ENCODE assay signal across 9 cellular contexts in genomic region chr15:92803536-92803851, GRCh38.
DNase-seq lines count a peak whose midpoint lies in the region; ATAC-seq and TF ChIP-seq lines count a peak whose summit lies in the region.
"Had no signal": no experiment of that assay in that cellular context is flagged by ENCODE, and none has a peak within 500 bp of the region (broad histone marks: within the 10 kb centered on the region; RNA-seq: fewer than 3 reads in every experiment).

No MANE protein-coding gene starts in this region.

- H3K4me3 Mint-ChIP-seq in activated T-helper 17 cell treated with anti-CD3 and anti-CD28 coated beads, Interleukin-2, amount 50 U/mL, for 72 hours = peak overlapping the region; percentile 21
- H3K4me3 Mint-ChIP-seq in stimulated activated naive CD8-positive, alpha-beta T cell treated with anti-CD3 and anti-CD28 coated beads, Interleukin-15, amount 100 ng/mL, for 72 hours = peak overlapping the region in 1 of 2 donors; percentile 55

- peak overlapping the region; percentile 76 for H3K27ac Mint-ChIP-seq in activated T-helper 17 cell treated with anti-CD3 and anti-CD28 coated beads, Interleukin-2, amount 50 U/mL, for 72 hours
- peak overlapping the region; percentile 82 to 90 for H3K27ac Mint-ChIP-seq in stimulated activated naive CD8-positive, alpha-beta T cell treated with anti-CD3 and anti-CD28 coated beads, Interleukin-15, amount 100 ng/mL, for 72 hours

- H4K20me1 ChIP-seq in KMS-11 (ENCODE audit: insufficient read depth) = no peaks in the 10 kb centered on the region
- H4K20me1 ChIP-seq in hepatocyte (ENCODE audit: insufficient read depth, poor library complexity, severe bottlenecking) = no peaks in the 10 kb centered on the region

- H3K79me2 ChIP-seq in KMS-11 (ENCODE audit: insufficient read depth, low read depth) = peaks cover 6% of the 10 kb centered on the region; the same call in 1 of the 2 replicates
- peaks cover 27% of the 10 kb centered on the region for H3K79me2 ChIP-seq in hepatocyte

- H3K4me1 ChIP-seq in KMS-11 (ENCODE audit: low read depth, poor library complexity, severe bottlenecking) = peaks cover 55% of the 10 kb centered on the region
- peaks cover 16% of the 10 kb centered on the region for H3K4me1 ChIP-seq in hepatocyte (ENCODE audit: insufficient read depth)

- TF ChIP-seq CTCF in KMS-11 (conservative IDR thresholded peaks at IDR 0.05; ENCODE audit: low read depth, low read length) (no peak), hepatocyte (IDR thresholded peaks at IDR 0.05; ENCODE audit: poor library complexity) (no peak), GM13977 (IDR thresholded peaks at IDR 0.05; ENCODE audit: extremely low read depth, insufficient read depth, missing control alignments) (no peak)

- in situ Hi-C loops in GM13977 (cut with MboI; ENCODE audit: low pct_unique_long_range_greater_than_20kb, low sequenced_read_pairs, unreplicated experiment) = no loop called here

- no peaks in the 10 kb centered on the region for H3K27me3 Mint-ChIP-seq in activated T-helper 17 cell treated with anti-CD3 and anti-CD28 coated beads, Interleukin-2, amount 50 U/mL, for 72 hours
- H3K27me3 Mint-ChIP-seq in stimulated activated naive CD8-positive, alpha-beta T cell treated with anti-CD3 and anti-CD28 coated beads, Interleukin-15, amount 100 ng/mL, for 72 hours = no peaks in the 10 kb centered on the region

- no peak for ATAC-seq in activated T-helper 17 cell treated with anti-CD3 and anti-CD28 coated beads, Interleukin-2, amount 50 U/mL, for 72 hours (replicated peaks)
- ATAC-seq in stimulated activated naive CD8-positive, alpha-beta T cell treated with anti-CD3 and anti-CD28 coated beads, Interleukin-15, amount 100 ng/mL, for 72 hours = no peak
- ATAC-seq in GM21717 (IDR thresholded peaks at IDR 0.05; ENCODE audit: unreplicated experiment) (no peak), HG03025 (IDR thresholded peaks at IDR 0.05; ENCODE audit: low FRiP score, unreplicated experiment) (no peak)

- WGBS in hepatocyte (ENCODE audit: low lambda C conversion rate, missing lambda C conversion rate) = 44% methylated on average over 1 of the region's 1 CpG

- no peaks in the 10 kb centered on the region for H3K9me3 Mint-ChIP-seq in activated T-helper 17 cell treated with anti-CD3 and anti-CD28 coated beads, Interleukin-2, amount 50 U/mL, for 72 hours
- no peaks in the 10 kb centered on the region for H3K9me3 Mint-ChIP-seq in stimulated activated naive CD8-positive, alpha-beta T cell treated with anti-CD3 and anti-CD28 coated beads, Interleukin-15, amount 100 ng/mL, for 72 hours

- H3K4me1 Mint-ChIP-seq in activated T-helper 17 cell treated with anti-CD3 and anti-CD28 coated beads, Interleukin-2, amount 50 U/mL, for 72 hours = peaks cover 15% of the 10 kb centered on the region
- peaks cover 31% of the 10 kb centered on the region for H3K4me1 Mint-ChIP-seq in stimulated activated naive CD8-positive, alpha-beta T cell treated with anti-CD3 and anti-CD28 coated beads, Interleukin-15, amount 100 ng/mL, for 72 hours

- H3K27ac ChIP-seq in KMS-11 (peak overlapping the region; percentile 87), hepatocyte (peak overlapping the region; percentile 97)

- H3K9me3 ChIP-seq in hepatocyte (ENCODE audit: low read depth) = no peaks in the 10 kb centered on the region

- H3K36me3 ChIP-seq in KMS-11 (ENCODE audit: insufficient read depth) (no peaks in the 10 kb centered on the region), hepatocyte (replicated peaks; ENCODE audit: insufficient read depth, low read depth) (no peaks in the 10 kb centered on the region)

- DNase-seq in hepatocyte (ENCODE audit: low spot score) (no peak), GM13977 (ENCODE audit: low spot score) (no peak), DMS53 (lab: John Stamatoyannopoulos, UW) (no peak)
- DNase-seq in stimulated activated naive CD8-positive, alpha-beta T cell treated with anti-CD3 and anti-CD28 coated beads, Interleukin-15, amount 100 ng/mL, for 72 hours = no peak
- DNase-seq: NCI-H446 treated with DMSO at 0.1 percent for 48 hours had no signal

- H3K9ac ChIP-seq in KMS-11 = peak overlapping the region; percentile 46; the same call in 1 of the 2 replicates

- H3K27me3 ChIP-seq in KMS-11 (ENCODE audit: insufficient read depth, low read depth) (no peaks in the 10 kb centered on the region), hepatocyte (no peaks in the 10 kb centered on the region)

- peaks cover 18% of the 10 kb centered on the region for H3K36me3 Mint-ChIP-seq in activated T-helper 17 cell treated with anti-CD3 and anti-CD28 coated beads, Interleukin-2, amount 50 U/mL, for 72 hours (ENCODE audit: low read depth)

- H3K9me2 ChIP-seq in hepatocyte (replicated peaks; ENCODE audit: insufficient read depth) = no peaks in the 10 kb centered on the region

- peak overlapping the region; percentile 15; the same call in 1 of the 2 replicates for H2AFZ ChIP-seq in KMS-11 (ENCODE audit: low read depth)
- no peak overlapping the region for H2AFZ ChIP-seq in hepatocyte

- H3K4me3 ChIP-seq in KMS-11 (IDR thresholded peaks at IDR 0.05; ENCODE audit: insufficient read depth, low read depth, low read length) (no peak overlapping the region), hepatocyte (no peak overlapping the region)

- H3K4me2 ChIP-seq in KMS-11 (peak overlapping the region; percentile 61), hepatocyte (peak overlapping the region; percentile 27)
